Comparison of ENCODE assay signal across 27 cellular contexts in genomic region chr4:68673143-68673542, GRCh38. TPM values are rescaled to one million over a fixed set of nuclear protein-coding genes. Genes with fewer than 3 reads are reported as not detected.
"Had no signal": no experiment of that assay in that cellular context is flagged by ENCODE, and none has a peak within 500 bp of the region (broad histone marks: within the 10 kb centered on the region; RNA-seq: fewer than 3 reads in every experiment).

No MANE protein-coding gene starts in this region.

- H3K4me1 ChIP-seq: spleen, suprapubic skin, tibial artery, upper lobe of right lung had no signal

- H3K9me3 ChIP-seq: suprapubic skin, tibial artery, upper lobe of right lung had no signal

- H3K27ac ChIP-seq: spleen, suprapubic skin, tibial artery, upper lobe of right lung had no signal

- H3K36me3 ChIP-seq: spleen, suprapubic skin, tibial artery, upper lobe of right lung had no signal

- H3K27me3 ChIP-seq: spleen, suprapubic skin, tibial artery, upper lobe of right lung had no signal

- ATAC-seq: activated CD4-positive, alpha-beta T cell treated with anti-CD3 and anti-CD28 coated beads for 36 hours; activated naive CD8-positive, alpha-beta T cell treated with anti-CD3 and anti-CD28 coated beads, Interleukin-2, amount 50 U/mL, for 24 hours; left colon; right cardiac atrium; upper lobe of right lung had no signal

- DNase-seq: activated B cell treated with CpG ODN at 0.5 μM for 24 hours; activated CD4-positive, alpha-beta T cell treated with anti-CD3 and anti-CD28 coated beads for 36 hours; activated CD4-positive, alpha-beta T cell treated with anti-CD3 and anti-CD28 coated beads, Interleukin-2, amount 50 U/mL, for 4 hours; activated gamma-delta T cell; activated naive CD4-positive, alpha-beta T cell treated with anti-CD3 and anti-CD28 coated beads, Interleukin-2, amount 10 ng/mL, durations not matched to agents 7 days and 5 days; activated naive CD8-positive, alpha-beta T cell treated with anti-CD3 and anti-CD28 coated beads, Interleukin-2, amount 50 U/mL, for 24 hours; activated T-cell treated with anti-CD3 and anti-CD28 coated beads, Interleukin-2, amount 50 U/mL, for 24 hours; amygdala; caudate nucleus; cortex of kidney; head of caudate nucleus; hippocampal formation; immature natural killer cell; kidney; left colon; mammary epithelial cell; right cardiac atrium; spleen; stimulated activated naive CD4-positive, alpha-beta T cell; tibial artery; upper lobe of right lung had no signal

- H3K4me3 ChIP-seq: spleen, suprapubic skin, tibial artery, upper lobe of right lung had no signal

RNA-seq across cellular contexts. Expression of gene UGT2B15, which starts 2.7 kb away (rescaled TPM):
- total RNA-seq: activated CD4-positive, alpha-beta T cell treated with anti-CD3 and anti-CD28 coated beads for 36 hours; chondrocyte; endothelial cell of umbilical vein; fibroblast of lung; fibroblast of villous mesenchyme; kidney; mammary epithelial cell; osteoblast; right cardiac atrium; upper lobe of right lung had no signal
- polyA plus RNA-seq: endothelial cell of umbilical vein, fibroblast of lung, immature natural killer cell, mammary epithelial cell, right cardiac atrium had no signal
